ENCODE assay signal across 1 cellular context in the genomic region with DNA sequence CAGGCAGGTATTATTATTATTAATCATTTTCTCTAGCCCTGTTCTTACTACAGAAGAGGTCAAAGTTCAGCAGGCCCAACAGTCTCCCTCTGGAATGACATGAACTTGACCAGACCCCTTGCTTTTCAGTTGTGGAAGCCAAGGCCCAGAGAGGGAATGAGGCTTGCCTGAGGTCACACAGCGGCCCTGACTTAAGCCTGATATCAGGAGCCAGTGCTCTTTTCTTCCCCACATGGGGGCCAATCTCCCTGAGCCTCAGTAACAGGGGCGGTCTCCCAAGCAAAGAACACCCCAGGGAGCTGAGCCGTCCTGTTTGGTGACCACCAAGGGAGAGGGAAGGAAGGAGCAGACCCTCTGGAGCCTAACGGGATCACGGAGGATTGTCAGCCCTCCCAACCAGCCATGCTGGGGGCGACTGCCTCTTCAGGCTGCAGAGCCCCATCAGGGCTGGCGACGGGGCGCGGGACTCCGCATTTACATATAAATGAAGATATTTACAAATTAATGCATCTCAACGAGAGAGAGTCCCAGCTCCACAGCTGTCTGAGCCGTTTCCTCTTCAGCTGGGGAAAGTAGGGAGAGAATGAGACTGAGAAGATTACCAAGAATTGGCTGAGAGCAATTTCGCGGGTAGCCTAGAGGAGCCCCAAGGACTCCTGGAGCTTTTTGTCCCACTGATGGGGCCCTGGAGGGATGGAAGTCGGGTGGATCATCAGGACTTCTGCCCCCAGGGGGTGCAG.
TF ChIP-seq lines count a peak whose summit lies in the region.

No MANE protein-coding gene starts in this region.

TF ChIP-seq in H1, 55 proteins besides CTCF, POLR2A, EP300 and RAD21:
- TF ChIP-seq ZNF274 (IDR thresholded peaks at IDR 0.05; ENCODE audit: borderline replicate concordance, extremely low read depth, low read length) (no peak), SP2 (IDR thresholded peaks at IDR 0.05; ENCODE audit: low read length) (no peak), POLR2AphosphoS5 (IDR thresholded peaks at IDR 0.05; ENCODE audit: low read depth, low read length) (no peak; the same call in 1 of the 2 replicates), RBBP5 (IDR thresholded peaks at IDR 0.05; ENCODE audit: borderline replicate concordance, low read depth, low read length) (0 out of 2 replicates have a peak, but pooled peaks have one; percentile 52), BACH1 (IDR thresholded peaks at IDR 0.05; ENCODE audit: low read length) (no peak), KDM1A (IDR thresholded peaks at IDR 0.05; ENCODE audit: borderline replicate concordance, low read length) (peak; percentile 99), CBX8 (IDR thresholded peaks at IDR 0.05; ENCODE audit: borderline replicate concordance, low read depth, low read length) (no peak), YY1 (IDR thresholded peaks at IDR 0.05; ENCODE audit: low read depth, low read length) (peak; percentile 28; the same call in 1 of the 2 replicates), PHF8 (conservative IDR thresholded peaks at IDR 0.05; ENCODE audit: low read depth, low read length) (no peak), TCF12 (IDR thresholded peaks at IDR 0.05; ENCODE audit: low read depth, low read length) (peak; percentile 94), JUND (IDR thresholded peaks at IDR 0.05; ENCODE audit: low read length) (no peak), KDM5A (IDR thresholded peaks at IDR 0.05; ENCODE audit: low read length) (no peak), NANOG (IDR thresholded peaks at IDR 0.05; ENCODE audit: insufficient read depth, low read depth, low read length, poor library complexity, severe bottlenecking) (peak; percentile 45), SP1 (IDR thresholded peaks at IDR 0.05; ENCODE audit: low read depth, low read length) (peak; percentile 30; the same call in 1 of the 2 replicates), TAF7 (optimal IDR thresholded peaks at IDR 0.05; ENCODE audit: borderline replicate concordance, low read depth, low read length) (peak; percentile 45), CTBP2 (IDR thresholded peaks at IDR 0.05; ENCODE audit: borderline replicate concordance, insufficient read depth, insufficient read length, low read length) (peak; percentile 15), SP4 (IDR thresholded peaks at IDR 0.05; ENCODE audit: low read length) (no peak), HDAC2 (IDR thresholded peaks at IDR 0.05; ENCODE audit: borderline replicate concordance in 1 of 2, low read depth in 2 of 2, low read length in 2 of 2) (peak; percentile 35 to 96; a peak in 3 of 4 replicates), TAF1 (IDR thresholded peaks at IDR 0.05; ENCODE audit: low read depth, low read length) (peak; percentile 30; the same call in 1 of the 2 replicates), SIN3A (conservative IDR thresholded peaks at IDR 0.05 in 1 of 2, IDR thresholded peaks at IDR 0.05 in 1 of 2; ENCODE audit: low read depth in 1 of 2, low read length in 2 of 2) (no peak)
- TF ChIP-seq, protein P1, sequence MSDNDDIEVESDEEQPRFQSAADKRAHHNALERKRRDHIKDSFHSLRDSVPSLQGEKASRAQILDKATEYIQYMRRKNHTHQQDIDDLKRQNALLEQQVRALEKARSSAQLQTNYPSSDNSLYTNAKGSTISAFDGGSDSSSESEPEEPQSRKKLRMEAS (IDR thresholded peaks at IDR 0.05), result peak; percentile 18; the same call in 1 of the 2 replicates
